Comparison of ENCODE assay signal across 40 cellular contexts in the genomic region with DNA sequence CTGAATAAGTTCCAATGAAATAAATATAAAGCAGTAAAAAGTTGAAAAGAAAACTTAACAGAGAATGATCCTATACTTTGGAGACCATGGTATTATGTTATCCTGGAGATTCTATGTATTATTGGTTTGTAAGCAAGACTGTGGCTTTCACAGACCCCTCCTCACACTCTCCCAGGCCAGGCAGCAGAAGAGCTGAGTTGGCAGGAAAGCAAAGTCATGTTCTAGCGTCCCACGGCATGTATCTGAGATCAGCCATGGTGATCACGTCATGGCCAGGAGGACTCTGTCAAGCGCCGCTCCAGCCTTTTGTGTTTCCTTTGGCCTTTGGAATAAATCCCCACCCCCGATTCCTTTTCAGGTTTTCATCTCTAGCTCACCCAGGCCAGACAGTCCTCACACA. TPM values are rescaled to one million over a fixed set of nuclear protein-coding genes. Genes with fewer than 3 reads are reported as not detected.
"Had no signal": no experiment of that assay in that cellular context is flagged by ENCODE, and none has a peak within 500 bp of the region (broad histone marks: within the 10 kb centered on the region; RNA-seq: fewer than 3 reads in every experiment).

No MANE protein-coding gene starts in this region.

- H3K27ac ChIP-seq: adrenal gland, ascending aorta, body of pancreas, brain microvascular endothelial cell, breast epithelium, cardiac muscle cell had no signal

- H3K36me3 ChIP-seq: adrenal gland, ascending aorta, brain microvascular endothelial cell, breast epithelium, cardiac muscle cell had no signal

- ATAC-seq: activated naive CD4-positive, alpha-beta T cell treated with anti-CD3 and anti-CD28 coated beads, Interleukin-2, amount 50 U/mL, for 72 hours; activated naive CD8-positive, alpha-beta T cell treated with anti-CD3 and anti-CD28 coated beads, Interleukin-2, amount 50 U/mL, for 24 hours; activated T-cell treated with anti-CD3 and anti-CD28 coated beads, Interleukin-2, amount 50 U/mL, for 4 hours; activated T-cell treated with anti-CD3 and anti-CD28 coated beads, Interleukin-2, amount 50 U/mL, for 72 hours; activated T-helper 17 cell treated with anti-CD3 and anti-CD28 coated beads, Interleukin-2, amount 50 U/mL, for 72 hours; body of pancreas had no signal

- FAIRE-seq: astrocyte, bronchial epithelial cell had no signal

- H3K27me3 ChIP-seq: adrenal gland, ascending aorta, body of pancreas, brain microvascular endothelial cell, breast epithelium, cardiac muscle cell had no signal

- H3K9me3 ChIP-seq: adrenal gland, ascending aorta, body of pancreas, breast epithelium had no signal

- H3K4me1 ChIP-seq: breast epithelium had no signal

- DNase-seq: activated effector memory CD4-positive, alpha-beta T cell treated with anti-CD3 and anti-CD28 coated beads, Interleukin-2, amount 50 U/mL, for 16 hours; activated effector memory CD4-positive, alpha-beta T cell treated with Interleukin-2 at 50 U/mL for 16 hours; activated gamma-delta T cell; activated gamma-delta T cell treated with Interleukin-2 at 50 U/mL for 16 hours; activated naive CD4-positive, alpha-beta T cell; activated naive CD4-positive, alpha-beta T cell treated with anti-CD3 and anti-CD28 coated beads for 36 hours; activated naive CD4-positive, alpha-beta T cell treated with anti-CD3 and anti-CD28 coated beads, Interleukin-2, amount 10 ng/mL, durations not matched to agents 7 days and 5 days; activated naive CD4-positive, alpha-beta T cell treated with anti-CD3 and anti-CD28 coated beads, Interleukin-2, amount 50 U/mL, for 16 hours; activated naive CD4-positive, alpha-beta T cell treated with Interleukin-2 at 50 U/mL for 16 hours; activated naive CD8-positive, alpha-beta T cell treated with anti-CD3 and anti-CD28 coated beads for 36 hours; activated naive CD8-positive, alpha-beta T cell treated with anti-CD3 and anti-CD28 coated beads, Interleukin-2, amount 10 ng/mL, durations not matched to agents 7 days and 5 days; activated naive CD8-positive, alpha-beta T cell treated with anti-CD3 and anti-CD28 coated beads, Interleukin-2, amount 50 U/mL, for 24 hours; activated T-cell treated with anti-CD3 and anti-CD28 coated beads, Interleukin-2, amount 50 U/mL, for 1 hour; activated T-cell treated with anti-CD3 and anti-CD28 coated beads, Interleukin-2, amount 50 U/mL, for 24 hours; activated T-cell treated with anti-CD3 and anti-CD28 coated beads, Interleukin-2, amount 50 U/mL, for 4 hours; activated T-cell treated with anti-CD3 and anti-CD28 coated beads, Interleukin-2, amount 50 U/mL, for 48 hours; activated T-cell treated with anti-CD3 and anti-CD28 coated beads, Interleukin-2, amount 50 U/mL, for 72 hours; adrenal gland; amniotic stem cell; amygdala; anterior cingulate cortex; aorta; body of pancreas; brain microvascular endothelial cell; caudate nucleus; central memory CD4-positive, alpha-beta T cell; cerebellar nuclear complex had no signal

- H3K4me3 ChIP-seq: adrenal gland, ascending aorta, body of pancreas, breast epithelium, cardiac muscle cell had no signal

RNA-seq across cellular contexts. Expression of a gene that starts 39.0 kb away (rescaled TPM):
- total RNA-seq: activated naive CD4-positive, alpha-beta T cell treated with anti-CD3 and anti-CD28 coated beads for 36 hours; activated naive CD4-positive, alpha-beta T cell treated with anti-CD3 and anti-CD28 coated beads, Interleukin-2, amount 50 U/mL, for 72 hours; activated naive CD8-positive, alpha-beta T cell treated with anti-CD3 and anti-CD28 coated beads for 36 hours; activated naive CD8-positive, alpha-beta T cell treated with anti-CD3 and anti-CD28 coated beads, Interleukin-2, amount 10 ng/mL, durations not matched to agents 7 days and 5 days; activated T-cell treated with anti-CD3 and anti-CD28 coated beads, Interleukin-2, amount 50 U/mL, for 4 hours; activated T-cell treated with anti-CD3 and anti-CD28 coated beads, Interleukin-2, amount 50 U/mL, for 72 hours; activated T-helper 1 cell treated with anti-CD3 and anti-CD28 coated beads, Interleukin-12 subunit alpha, Interleukin-12 subunit beta, Interleukin-2, Interleukin-4 antibody, amounts not matched to agents 30 ng/mL and 10 ng/mL and 1 ng/mL, durations not matched to agents 14 hours and 24 hours and 36 hours; activated T-helper 17 cell treated with anti-CD3 and anti-CD28 coated beads, Interleukin-2, amount 50 U/mL, for 72 hours; activated T-helper 2 cell treated with anti-CD3 and anti-CD28 coated beads, Interferon-gamma antibody, Interleukin-2, Interleukin-4, amounts not matched to agents 10 μg/mL and 5 μg/mL and 100 μg/mL, durations not matched to agents 14 hours and 24 hours and 36 hours; adrenal gland; aorta; ascending aorta; astrocyte; body of pancreas; breast epithelium; bronchial epithelial cell; cardiac muscle cell; cardiac septum; cerebellum; chondrocyte had no signal
- polyA plus RNA-seq: adipose tissue, adrenal gland, aorta, cardiac muscle cell had no signal
